ENCODE assay signal across 9 cellular contexts in genomic region chr3:12405432-12406272, GRCh38.
DNase-seq lines count a peak whose midpoint lies in the region; ATAC-seq and TF ChIP-seq lines count a peak whose summit lies in the region.
"Had no signal": no experiment of that assay in that cellular context is flagged by ENCODE, and none has a peak within 500 bp of the region (broad histone marks: within the 10 kb centered on the region; RNA-seq: fewer than 3 reads in every experiment).

No MANE protein-coding gene starts in this region.

- TF ChIP-seq POLR2A in IMR-90 (IDR thresholded peaks at IDR 0.05; ENCODE audit: low read depth, low read length) = no peak
- TF ChIP-seq POLR2A in body of pancreas (IDR thresholded peaks at IDR 0.05) = no peak
- TF ChIP-seq POLR2A in erythroblast (IDR thresholded peaks at IDR 0.05; ENCODE audit: low read length) = no peak

- H3K9me3 ChIP-seq in IMR-90 (ENCODE audit: control insufficient read depth, insufficient read depth, low read length) = no peaks in the 10 kb centered on the region
- H3K9me3 ChIP-seq in body of pancreas = no peaks in the 10 kb centered on the region
- H3K9me3 ChIP-seq in subcutaneous abdominal adipose tissue (ENCODE audit: control insufficient read depth in 5 of 5, low read length in 5 of 5) = no peaks in the 10 kb centered on the region

- no CpG with 5 or more reads among the region's 20 CpGs for WGBS in IMR-90 (ENCODE audit: extremely low coverage in 2 of 2, insufficient read length in 1 of 2), 2 experiments
- 40 to 45% methylated on average over 20 of the region's 20 CpGs for WGBS in body of pancreas, 2 donors

- no peaks in the 10 kb centered on the region for H4K20me1 ChIP-seq in IMR-90 (ENCODE audit: insufficient read depth, low read length)

- peak overlapping the region; percentile 69 for H3K14ac ChIP-seq in IMR-90 (replicated peaks; ENCODE audit: low read depth, low read length)

- H3K56ac ChIP-seq in IMR-90 (ENCODE audit: extremely low read depth, insufficient read depth, low read length) = no peak overlapping the region

- H3K9me1 ChIP-seq in IMR-90 (ENCODE audit: insufficient read depth, low read length) = peaks cover 5% of the 10 kb centered on the region; the same call in 1 of the 2 replicates

- in situ Hi-C loops in IMR-90 (cut with MboI; ENCODE audit: low sequenced_read_pairs) = no loop called here

- H3K23ac ChIP-seq in IMR-90 (ENCODE audit: low read depth, low read length) = no peak overlapping the region

- peak overlapping the region; percentile 67; the same call in 1 of the 2 replicates for H2AK5ac ChIP-seq in IMR-90 (ENCODE audit: low read depth, low read length)

- H2BK120ac ChIP-seq in IMR-90 (ENCODE audit: low read depth, low read length) = peak overlapping the region; percentile 80

- no peaks in the 10 kb centered on the region for H3K27me3 ChIP-seq in IMR-90 (ENCODE audit: control insufficient read depth, insufficient read depth, low read length)
- H3K27me3 ChIP-seq in body of pancreas = no peaks in the 10 kb centered on the region
- no peaks in the 10 kb centered on the region for H3K27me3 ChIP-seq in subcutaneous abdominal adipose tissue (ENCODE audit: control insufficient read depth in 5 of 5, insufficient read depth in 4 of 5, low read length in 5 of 5)

- H2AFZ ChIP-seq in IMR-90 (replicated peaks; ENCODE audit: low read length, poor library complexity) = no peak overlapping the region

- H3K4me3 ChIP-seq in IMR-90 (ENCODE audit: insufficient read depth, low read depth, low read length) (no peak overlapping the region), body of pancreas (no peak overlapping the region), subcutaneous abdominal adipose tissue (ENCODE audit: low read depth in 1 of 5, low read length in 5 of 5) (peak overlapping the region in 1 of 5 donors; percentile 26)

- H2BK5ac ChIP-seq in IMR-90 (ENCODE audit: low read depth, low read length, poor library complexity, severe bottlenecking) = peak overlapping the region; percentile 41

- dilution Hi-C loops in IMR-90 (cut with HindIII; ENCODE audit: low sequenced_read_pairs, unreplicated experiment) = no loop called here

- H3K27ac ChIP-seq in IMR-90 (ENCODE audit: insufficient read depth, low read length) = no peak overlapping the region
- peak overlapping the region in 2 of 4 donors; percentile 20 to 50 for H3K27ac ChIP-seq in body of pancreas
- H3K27ac ChIP-seq in subcutaneous abdominal adipose tissue (ENCODE audit: low read depth, low read length) = peak overlapping the region; percentile 89

- no peak overlapping the region for H3K9ac ChIP-seq in IMR-90 (ENCODE audit: low read depth, low read length)
- peak overlapping the region in 2 of 5 donors; percentile 22 to 60 for H3K9ac ChIP-seq in subcutaneous abdominal adipose tissue (ENCODE audit: low read length in 5 of 5)

- peak overlapping the region; percentile 60 for H2BK15ac ChIP-seq in IMR-90 (ENCODE audit: low read depth, low read length)

- H3K4me1 ChIP-seq in IMR-90 (ENCODE audit: control insufficient read depth, insufficient read depth, low read length) = peaks cover 6% of the 10 kb centered on the region
- H3K4me1 ChIP-seq in body of pancreas = peaks cover 5% of the 10 kb centered on the region
- peaks cover 2 to 34% (median 21%) of the 10 kb centered on the region in 5 donors for H3K4me1 ChIP-seq in subcutaneous abdominal adipose tissue (ENCODE audit: control insufficient read depth in 5 of 5, insufficient read depth in 5 of 5, low read length in 5 of 5)

- TF ChIP-seq RAD21 in IMR-90 (IDR thresholded peaks at IDR 0.05; ENCODE audit: low read length) = no peak

- no peak overlapping the region; the same call in 1 of the 2 replicates for H3K18ac ChIP-seq in IMR-90 (ENCODE audit: low read depth, low read length)

- CTCF ChIA-PET in IMR-90 (lab: Yijun Ruan, JAX) = interaction anchor here (0.6 to 1.0 kb wide), 2 partner anchors 12 to 270 kb away, joined by 3 to 7 read pairs; no protein-coding TSS in a partner anchor

- ATAC-seq in IMR-90 (ENCODE audit: low read depth) (peak; percentile 88), body of pancreas (peak; percentile 89), left colon (peak; percentile 71), HG02840 (IDR thresholded peaks at IDR 0.05; ENCODE audit: low FRiP score, unreplicated experiment) (no peak), GM21381 (IDR thresholded peaks at IDR 0.05; ENCODE audit: unreplicated experiment) (no peak)

- peak overlapping the region; percentile 33; the same call in 1 of the 2 replicates for H3K4me2 ChIP-seq in IMR-90 (ENCODE audit: low read depth, low read length)

- H4K8ac ChIP-seq in IMR-90 (ENCODE audit: low read depth in 2 of 2, low read length in 2 of 2) = peak overlapping the region in 1 of 2 experiments; percentile 43; a peak in 2 of 4 replicates

- intact Hi-C loops in IMR-90 (cut with micrococcal nuclease) = no loop called here
- intact Hi-C loops in body of pancreas (cut with DNase I) = no loop called here
- intact Hi-C loops in left colon (cut with DNase I, micrococcal nuclease) = no loop called here

- no peak for TF ChIP-seq CTCF in IMR-90 (conservative IDR thresholded peaks at IDR 0.05; ENCODE audit: low read depth, low read length)
- TF ChIP-seq CTCF in body of pancreas (IDR thresholded peaks at IDR 0.05) = no peak

- H3K36me3 ChIP-seq in IMR-90 (ENCODE audit: control insufficient read depth, insufficient read depth, low read length) = no peaks in the 10 kb centered on the region
- no peaks in the 10 kb centered on the region for H3K36me3 ChIP-seq in body of pancreas (replicated peaks in 1 of 2; ENCODE audit: insufficient read depth in 1 of 2, low read depth in 2 of 2)
- H3K36me3 ChIP-seq in subcutaneous abdominal adipose tissue (ENCODE audit: control insufficient read depth in 5 of 5, insufficient read depth in 5 of 5, low read length in 5 of 5) = peaks cover 18 to 63% (median 37%) of the 10 kb centered on the region in 5 donors

- peak; percentile 97 for DNase-seq in IMR-90
- peak; percentile 60 to 85 (median 68) for DNase-seq in body of pancreas
- peak; percentile 81 to 90 for DNase-seq in left colon
- DNase-seq in UCSD-AML1 (lab: John Stamatoyannopoulos, UW; ENCODE audit: unreplicated experiment) = no peak
- DNase-seq in erythroblast (lab: John Stamatoyannopoulos, UW) = no peak
- DNase-seq: central memory CD4-positive, alpha-beta T cell had no signal

- no peak overlapping the region; the same call in 1 of the 2 replicates for H4K91ac ChIP-seq in IMR-90 (ENCODE audit: insufficient read depth, low read depth, low read length)

- BruUV-seq in IMR-90 (replicated peaks; lab: Mats Ljungman, UMichigan) = no TSS peak

- H2BK20ac ChIP-seq in IMR-90 (ENCODE audit: low read depth, low read length) = peak overlapping the region; percentile 58; the same call in 1 of the 2 replicates

- H2AK9ac ChIP-seq in IMR-90 (replicated peaks; ENCODE audit: low read depth, low read length, poor library complexity) = no peak overlapping the region

- POLR2A ChIA-PET in IMR-90 (lab: Charles Lee; ENCODE audit: unreplicated experiment) = interaction anchor here (0.6 kb wide), 1 partner anchor 9 kb away, joined by 4 read pairs; no protein-coding TSS in a partner anchor

- H3K79me1 ChIP-seq in IMR-90 (ENCODE audit: low read depth in 1 of 2, low read length in 2 of 2) = no peaks in the 10 kb centered on the region

- H4K5ac ChIP-seq in IMR-90 (ENCODE audit: low read depth, low read length) = no peak overlapping the region

- peak overlapping the region; percentile 44; the same call in 1 of the 2 replicates for H3K4ac ChIP-seq in IMR-90 (ENCODE audit: low read depth, low read length)

TF ChIP-seq in IMR-90, 13 proteins besides CTCF, POLR2A, EP300 and RAD21:
- peak; percentile 76 for TF ChIP-seq FOS (IDR thresholded peaks at IDR 0.05; ENCODE audit: low read depth, low read length)
- TF ChIP-seq RCOR1 (IDR thresholded peaks at IDR 0.05; ENCODE audit: insufficient replicate concordance, low read length) = peak; percentile 84
- TF ChIP-seq CEBPB (IDR thresholded peaks at IDR 0.05; ENCODE audit: low read depth, low read length) = no peak

Comparison
In these comparisons a context has a peak if more than half of its experiments do, and no peak if none do; other contexts are left out.
1. ATAC-seq: peak in IMR-90 (single experiment), body of pancreas (single experiment) and left colon (single experiment); none in HG02840 (single experiment) and GM21381 (single experiment).
2. DNase-seq: peak in IMR-90 (single experiment), body of pancreas (4 of 4) and left colon (2 of 2); none in UCSD-AML1 (single experiment) and erythroblast (0 of 2).